In genomic region chr22:33923660-33924246, GRCh38 we compare ENCODE assay signal across 8 cellular contexts. TPM values are rescaled to one million over a fixed set of nuclear protein-coding genes. Genes with fewer than 3 reads are reported as not detected.
A peak's percentile ranks its signal among the peaks of the same experiment; 100 is the strongest.
DNase-seq lines count a peak whose midpoint lies in the region; ATAC-seq and TF ChIP-seq lines count a peak whose summit lies in the region.

No MANE protein-coding gene starts in this region.

- DNase-seq in DMS153 treated with DMSO at 0.1 percent for 48 hours (lab: John Stamatoyannopoulos, UW; ENCODE audit: unreplicated experiment) = peak; percentile 78
- peak; percentile 16 to 54 for DNase-seq in HL-60 (ENCODE audit: low read depth in 1 of 2, low spot score in 1 of 2)
- peak; percentile 68 for DNase-seq in NCI-H82 treated with DMSO at 0.1 percent for 48 hours (lab: John Stamatoyannopoulos, UW; ENCODE audit: unreplicated experiment)
- peak in 35 of 61 donors; percentile 1 to 78 (median 31) for DNase-seq in caudate nucleus (lab: John Stamatoyannopoulos, UW)
- DNase-seq in kidney glomerular epithelial cell (lab: John Stamatoyannopoulos, UW) = peak; percentile 55
- DNase-seq in stomach = peak; percentile 71
- no peak for DNase-seq in effector memory CD4-positive, alpha-beta T cell

- ATAC-seq in HG02970 (IDR thresholded peaks at IDR 0.05; ENCODE audit: low FRiP score, unreplicated experiment) = no peak

- no peak for TF ChIP-seq POLR2A in stomach (IDR thresholded peaks at IDR 0.05)

- TF ChIP-seq EP300 in stomach (IDR thresholded peaks at IDR 0.05) = no peak

- H3K4me3 ChIP-seq in HL-60 (replicated peaks; ENCODE audit: insufficient read depth, low read length) = no peak overlapping the region
- no peak overlapping the region for H3K4me3 ChIP-seq in stomach
- no peak overlapping the region for H3K4me3 ChIP-seq in effector memory CD4-positive, alpha-beta T cell (ENCODE audit: insufficient read depth, low read depth, low read length, poor library complexity, severe bottlenecking)

- WGBS in stomach, 5 donors = 42 to 46% (median 46%) methylated on average over 17 of the region's 17 CpGs

- H3K36me3 ChIP-seq in stomach = no peaks in the 10 kb centered on the region
- H3K36me3 ChIP-seq in effector memory CD4-positive, alpha-beta T cell (ENCODE audit: control insufficient read depth, insufficient read depth, low read length) = no peaks in the 10 kb centered on the region

- no peaks in the 10 kb centered on the region for H3K9me3 ChIP-seq in stomach
- no peaks in the 10 kb centered on the region for H3K9me3 ChIP-seq in effector memory CD4-positive, alpha-beta T cell (ENCODE audit: control insufficient read depth, low read length)

- intact Hi-C loops in stomach (cut with DNase I; ENCODE audit: low total_unique reads) = no loop called here

- peaks cover 0 to 26% (median 18%) of the 10 kb centered on the region in 4 donors for H3K4me1 ChIP-seq in stomach
- peaks cover 7% of the 10 kb centered on the region for H3K4me1 ChIP-seq in effector memory CD4-positive, alpha-beta T cell (ENCODE audit: control insufficient read depth, insufficient read depth, low read length, poor library complexity, severe bottlenecking)

- TF ChIP-seq CTCF in HL-60 (IDR thresholded peaks at IDR 0.05; ENCODE audit: insufficient read depth, low read length) (peak; percentile 0), stomach (IDR thresholded peaks at IDR 0.05) (peak in 5 of 7 experiments; percentile 38 to 82 (median 66))

- peaks cover 39% of the 10 kb centered on the region for H3K27me3 ChIP-seq in HL-60 (ENCODE audit: insufficient read depth, poor library complexity, severe bottlenecking)
- H3K27me3 ChIP-seq in stomach = peaks cover 0 to 18% (median 0%) of the 10 kb centered on the region in 3 donors
- H3K27me3 ChIP-seq in effector memory CD4-positive, alpha-beta T cell (replicated peaks; ENCODE audit: control insufficient read depth, insufficient read depth, low read length, poor library complexity, severe bottlenecking) = peaks cover 16% of the 10 kb centered on the region

- H3K27ac ChIP-seq in HL-60 (replicated peaks) (no peak overlapping the region), caudate nucleus (ENCODE audit: low read depth, low read length) (no peak overlapping the region), stomach (no peak overlapping the region)
- H3K27ac ChIP-seq in effector memory CD4-positive, alpha-beta T cell (ENCODE audit: insufficient read depth, low read length, poor library complexity, severe bottlenecking) = no peak overlapping the region

RNA-seq across cellular contexts. Expression of gene LARGE1, which starts 3.5 kb away (rescaled TPM):
- 100 to 1,000 TPM in 2 of 5 donors, 10 to 100 TPM in 3; 36.9 to 110 (median 86.6) TPM for total RNA-seq in stomach
- polyA plus RNA-seq in stomach = 1 to 10 TPM; 3.5 to 7.8 (median 4.6) TPM

Comparison
In these comparisons a context has a peak if more than half of its experiments do, and no peak if none do; other contexts are left out.
1. DNase-seq: peak in DMS153 treated with DMSO at 0.1 percent for 48 hours (single experiment), HL-60 (2 of 2), NCI-H82 treated with DMSO at 0.1 percent for 48 hours (single experiment), caudate nucleus (35 of 61), kidney glomerular epithelial cell (single experiment) and stomach (single experiment); none in effector memory CD4-positive, alpha-beta T cell (0 of 3).